Comparison of ENCODE assay signal across 20 cellular contexts in genomic region chr7:74325230-74325565, GRCh38. TPM values are rescaled to one million over a fixed set of nuclear protein-coding genes. Genes with fewer than 3 reads are reported as not detected.
DNase-seq lines count a peak whose midpoint lies in the region; ATAC-seq and FAIRE-seq lines count a peak whose summit lies in the region.
"Had no signal": no experiment of that assay in that cellular context is flagged by ENCODE, and none has a peak within 500 bp of the region (broad histone marks: within the 10 kb centered on the region; RNA-seq: fewer than 3 reads in every experiment).

No MANE protein-coding gene starts in this region.

- H3K27me3 ChIP-seq in H7 (ENCODE audit: control insufficient read depth, insufficient read depth, low read length) (no peaks in the 10 kb centered on the region), muscle layer of colon (ENCODE audit: control insufficient read depth in 1 of 2, insufficient read depth in 2 of 2, low read length in 2 of 2) (no peaks in the 10 kb centered on the region)
- H3K27me3 ChIP-seq: BE2C had no signal

- H3K36me3 ChIP-seq in H7 (replicated peaks; ENCODE audit: control insufficient read depth, insufficient read depth, low read length): peaks cover 6% of the 10 kb centered on the region
- H3K36me3 ChIP-seq in muscle layer of colon (ENCODE audit: insufficient read depth, low read length): no peaks in the 10 kb centered on the region
- H3K36me3 ChIP-seq: BE2C had no signal

- peaks cover 9% of the 10 kb centered on the region for H3K4me1 ChIP-seq in muscle layer of colon (ENCODE audit: insufficient read depth, low read length)
- H3K4me1 ChIP-seq: BE2C had no signal

- peaks cover 5% of the 10 kb centered on the region for H3K4me1 Mint-ChIP-seq in central memory CD8-positive, alpha-beta T cell
- H3K4me1 Mint-ChIP-seq: CD8-positive, alpha-beta memory T cell had no signal

- H3K9me3 ChIP-seq in muscle layer of colon (ENCODE audit: low read length): no peaks in the 10 kb centered on the region
- H3K9me3 ChIP-seq: BE2C had no signal

- H3K27ac Mint-ChIP-seq in central memory CD8-positive, alpha-beta T cell (ENCODE audit: low read depth): peak overlapping the region; percentile 62

- H3K4me3 ChIP-seq in H7 (ENCODE audit: insufficient read depth, low read depth, low read length): no peak overlapping the region
- no peak overlapping the region for H3K4me3 ChIP-seq in muscle layer of colon (ENCODE audit: low read depth in 1 of 2, low read length in 2 of 2)
- H3K4me3 ChIP-seq: SK-N-MC had no signal

- no peaks in the 10 kb centered on the region for H3K27me3 Mint-ChIP-seq in central memory CD8-positive, alpha-beta T cell
- H3K27me3 Mint-ChIP-seq: CD8-positive, alpha-beta memory T cell had no signal

- peak overlapping the region; percentile 36 for H3K27ac ChIP-seq in muscle layer of colon (ENCODE audit: low read depth, low read length)
- H3K27ac ChIP-seq in substantia nigra (ENCODE audit: low read depth, low read length, poor library complexity, severe bottlenecking): peak overlapping the region; percentile 75
- H3K27ac ChIP-seq: SK-N-MC had no signal

- no peak for ATAC-seq in central memory CD8-positive, alpha-beta T cell (replicated peaks; ENCODE audit: extremely low read depth, poor library complexity, severe bottlenecking)
- no peak for ATAC-seq in GM19452 (IDR thresholded peaks at IDR 0.05; ENCODE audit: unreplicated experiment)

- FAIRE-seq in RCC 7860 (lab: Jason Lieb, UNC): no peak

- H3K36me3 Mint-ChIP-seq in central memory CD8-positive, alpha-beta T cell (ENCODE audit: insufficient read depth): no peaks in the 10 kb centered on the region
- H3K36me3 Mint-ChIP-seq: CD8-positive, alpha-beta memory T cell had no signal

- H3K9ac ChIP-seq in muscle layer of colon (ENCODE audit: low read length): no peak overlapping the region

- H3K4me3 Mint-ChIP-seq in central memory CD8-positive, alpha-beta T cell: no peak overlapping the region
- H3K4me3 Mint-ChIP-seq: CD8-positive, alpha-beta memory T cell had no signal

- DNase-seq in H7 (peak; percentile 32), substantia nigra (lab: John Stamatoyannopoulos, UW) (peak in 1 of 49 donors; percentile 38), RCC 7860 (ENCODE audit: low spot score) (no peak), DMS79 treated with DMSO at 0.1 percent for 48 hours (lab: John Stamatoyannopoulos, UW) (no peak), DMS153 treated with DMSO at 0.1 percent for 48 hours (lab: John Stamatoyannopoulos, UW; ENCODE audit: unreplicated experiment) (no peak)
- DNase-seq in central memory CD8-positive, alpha-beta T cell (ENCODE audit: low spot score in 2 of 2): no peak
- DNase-seq: BE2C; CD8-positive, alpha-beta memory T cell; DMS 273 treated with DMSO at 0.1 percent for 48 hours; HCEC 1CT; MV-4-11; NCI-H1436 treated with DMSO at 0.1 percent for 48 hours; NCI-H2081 treated with DMSO at 0.1 percent for 48 hours; NCI-H2227 treated with DMSO at 0.1 percent for 48 hours; NCI-H526; NK-92 treated with Interleukin-12 subunit alpha and Interleukin-12 subunit beta, amount 100 ng/mL, for 24 hours; OCI-M1 had no signal

- H3K9me3 Mint-ChIP-seq in central memory CD8-positive, alpha-beta T cell: no peaks in the 10 kb centered on the region
- H3K9me3 Mint-ChIP-seq: CD8-positive, alpha-beta memory T cell had no signal

RNA-seq across cellular contexts. Expression of gene CLIP2, which starts 36.0 kb away (rescaled TPM):
- 30.1 and 43.6 TPM in 2 replicates for total RNA-seq in H7 (2014; rRNA removed; shearing (Covaris generic))
